25 cellular contexts compared by ENCODE assay signal in the genomic region with DNA sequence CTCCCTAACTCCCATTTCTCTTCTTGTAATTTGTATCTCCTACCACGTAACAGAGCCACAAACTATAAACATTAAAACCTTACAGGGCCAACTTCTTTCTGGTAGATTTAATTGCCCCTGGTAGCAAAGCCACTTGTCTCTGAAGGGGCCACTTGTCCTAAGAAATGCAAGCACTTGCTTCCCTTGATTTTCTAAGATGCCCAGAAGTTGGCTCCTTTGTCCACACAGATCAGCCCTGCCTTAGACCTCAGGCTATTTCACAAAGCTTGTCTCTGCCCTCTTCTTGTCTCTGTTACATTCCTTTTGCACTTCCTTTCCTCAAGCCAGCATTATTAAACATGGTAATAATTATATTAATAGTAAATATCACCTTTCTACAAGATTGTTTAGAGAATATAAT.
"Had no signal": no experiment of that assay in that cellular context is flagged by ENCODE, and none has a peak within 500 bp of the region (broad histone marks: within the 10 kb centered on the region; RNA-seq: fewer than 3 reads in every experiment).

No MANE protein-coding gene starts in this region.

- H3K27me3 Mint-ChIP-seq: stimulated activated naive CD8-positive, alpha-beta T cell treated with anti-CD3 and anti-CD28 coated beads, Interleukin-15, amount 100 ng/mL, for 72 hours had no signal

- H3K4me3 ChIP-seq: gastrocnemius medialis, prostate gland, right atrium auricular region, smooth muscle cell, suprapubic skin had no signal

- ATAC-seq: esophagus mucosa; gastrocnemius medialis; left lobe of liver; naive thymus-derived CD8-positive, alpha-beta T cell; sciatic nerve; stimulated activated naive CD8-positive, alpha-beta T cell treated with anti-CD3 and anti-CD28 coated beads, Interleukin-15, amount 100 ng/mL, for 72 hours had no signal

- H3K27ac Mint-ChIP-seq: endodermal cell; naive thymus-derived CD8-positive, alpha-beta T cell; nephron progenitor cell had no signal

- H3K27me3 ChIP-seq: gastrocnemius medialis, right atrium auricular region, suprapubic skin had no signal

- H3K27ac ChIP-seq: epithelial cell of prostate, gastrocnemius medialis, prostate gland, right atrium auricular region, suprapubic skin had no signal

- H3K4me1 Mint-ChIP-seq: naive thymus-derived CD8-positive, alpha-beta T cell; nephron progenitor cell; stimulated activated naive CD8-positive, alpha-beta T cell treated with anti-CD3 and anti-CD28 coated beads, Interleukin-15, amount 100 ng/mL, for 72 hours had no signal

- H3K36me3 ChIP-seq: gastrocnemius medialis, prostate gland, right atrium auricular region, suprapubic skin had no signal

- DNase-seq: cerebellar nuclear complex; cortex of kidney; effector CD4-positive, alpha-beta T cell; endodermal cell; foreskin fibroblast; gastrocnemius medialis; head of caudate nucleus; kidney; naive thymus-derived CD8-positive, alpha-beta T cell; nephron progenitor cell; stimulated activated CD4-positive, alpha-beta T cell treated with anti-CD3 and anti-CD28 coated beads, Interleukin-12 subunit alpha, Interleukin-12 subunit beta, amount 100 ng/mL, for 4 hours; stimulated activated CD4-positive, alpha-beta T cell treated with anti-CD3 and anti-CD28 coated beads, Interleukin-1b, Interleukin-23, amount 100 ng/mL, for 48 hours; stimulated activated CD4-positive, alpha-beta T cell treated with anti-CD3 and anti-CD28 coated beads, Interleukin-4, amount 100 ng/mL, for 1 hour; stimulated activated CD8-positive, alpha-beta memory T cell treated with anti-CD3 and anti-CD28 coated beads, Interleukin-4, amount 100 ng/mL, for 48 hours; stimulated activated naive CD4-positive, alpha-beta T cell; stimulated activated naive CD8-positive, alpha-beta T cell treated with anti-CD3 and anti-CD28 coated beads, Interleukin-15, amount 100 ng/mL, for 72 hours; trophoblast cell had no signal

- H3K9me3 ChIP-seq: gastrocnemius medialis, prostate gland, right atrium auricular region, suprapubic skin had no signal

- H3K36me3 Mint-ChIP-seq: naive thymus-derived CD8-positive, alpha-beta T cell had no signal

- H3K4me1 ChIP-seq: gastrocnemius medialis, prostate gland, right atrium auricular region, suprapubic skin had no signal

- H3K9me3 Mint-ChIP-seq: endodermal cell, nephron progenitor cell had no signal

- H3K4me3 Mint-ChIP-seq: endodermal cell; naive thymus-derived CD8-positive, alpha-beta T cell; nephron progenitor cell; stimulated activated naive CD8-positive, alpha-beta T cell treated with anti-CD3 and anti-CD28 coated beads, Interleukin-15, amount 100 ng/mL, for 72 hours had no signal
